In the genomic region with DNA sequence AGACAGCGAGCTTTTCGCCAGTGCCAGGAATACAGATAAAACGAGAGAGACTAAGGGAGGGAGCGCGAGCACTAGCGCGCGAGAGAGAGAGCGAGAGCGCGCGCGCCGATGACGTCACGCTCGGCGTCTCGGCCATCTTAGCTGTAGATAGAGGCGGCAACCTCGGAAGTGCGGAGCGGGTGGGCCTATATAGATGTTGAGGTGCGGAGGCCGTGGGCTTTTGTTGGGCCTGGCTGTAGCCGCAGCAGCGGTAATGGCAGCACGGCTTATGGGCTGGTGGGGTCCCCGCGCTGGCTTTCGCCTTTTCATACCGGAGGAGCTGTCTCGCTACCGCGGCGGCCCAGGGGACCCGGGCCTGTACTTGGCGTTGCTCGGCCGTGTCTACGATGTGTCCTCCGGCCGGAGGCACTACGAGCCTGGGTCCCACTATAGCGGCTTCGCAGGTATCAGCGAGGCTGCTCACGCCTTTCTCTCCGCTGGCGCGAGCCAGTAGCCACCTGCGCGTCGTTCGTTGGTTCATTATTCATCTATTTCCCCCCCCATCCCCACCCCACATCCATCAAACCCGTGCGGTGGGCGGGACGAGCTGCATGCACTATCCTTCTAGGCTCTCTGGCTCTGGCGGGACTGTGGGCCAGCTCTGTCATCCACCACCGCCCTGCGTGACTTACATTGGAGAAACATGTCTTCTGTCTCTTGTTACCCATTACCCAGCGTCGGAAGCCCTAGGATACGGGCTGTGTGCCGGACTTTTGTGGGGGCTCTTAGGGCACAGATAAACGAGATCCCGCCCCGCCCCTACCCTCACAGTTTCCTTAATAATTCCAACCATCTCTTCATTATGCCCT, we compare ENCODE assay signal across 1 cellular context.
TF ChIP-seq lines count a peak whose summit lies in the region.

No MANE protein-coding gene starts in this region.

TF ChIP-seq in HepG2, 621 proteins besides CTCF, POLR2A, EP300 and RAD21 (continued from another document and continues in another):
- peak; percentile 81 for TF ChIP-seq KLF6 (CRISPR knock-in tag; IDR thresholded peaks at IDR 0.05)
- 0 out of 2 replicates have a peak, but pooled peaks have one; percentile 25 for TF ChIP-seq ZNF331 (CRISPR knock-in tag; IDR thresholded peaks at IDR 0.05)
- TF ChIP-seq ZMYM3 (CRISPR knock-in tag; IDR thresholded peaks at IDR 0.05) = no peak
- TF ChIP-seq ZNF772 (CRISPR knock-in tag; IDR thresholded peaks at IDR 0.05) = peak; percentile 66; the same call in 1 of the 2 replicates
- TF ChIP-seq MBD4 (IDR thresholded peaks at IDR 0.05; ENCODE audit: borderline replicate concordance, low read length) = no peak
- TF ChIP-seq, protein P1, sequence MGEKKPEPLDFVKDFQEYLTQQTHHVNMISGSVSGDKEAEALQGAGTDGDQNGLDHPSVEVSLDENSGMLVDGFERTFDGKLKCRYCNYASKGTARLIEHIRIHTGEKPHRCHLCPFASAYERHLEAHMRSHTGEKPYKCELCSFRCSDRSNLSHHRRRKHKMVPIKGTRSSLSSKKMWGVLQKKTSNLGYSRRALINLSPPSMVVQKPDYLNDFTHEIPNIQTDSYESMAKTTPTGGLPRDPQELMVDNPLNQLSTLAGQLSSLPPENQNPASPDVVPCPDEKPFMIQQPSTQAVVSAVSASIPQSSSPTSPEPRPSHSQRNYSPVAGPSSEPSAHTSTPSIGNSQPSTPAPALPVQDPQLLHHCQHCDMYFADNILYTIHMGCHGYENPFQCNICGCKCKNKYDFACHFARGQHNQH (CRISPR knock-in tag; IDR thresholded peaks at IDR 0.05) = peak; percentile 42; the same call in 1 of the 2 replicates
- peak; percentile 63; the same call in 1 of the 2 replicates for TF ChIP-seq ZMAT3 (CRISPR knock-in tag; conservative IDR thresholded peaks at IDR 0.05)
- TF ChIP-seq ZNF766 (CRISPR knock-in tag; IDR thresholded peaks at IDR 0.05; ENCODE audit: borderline replicate concordance) = no peak
- TF ChIP-seq, protein P2, sequence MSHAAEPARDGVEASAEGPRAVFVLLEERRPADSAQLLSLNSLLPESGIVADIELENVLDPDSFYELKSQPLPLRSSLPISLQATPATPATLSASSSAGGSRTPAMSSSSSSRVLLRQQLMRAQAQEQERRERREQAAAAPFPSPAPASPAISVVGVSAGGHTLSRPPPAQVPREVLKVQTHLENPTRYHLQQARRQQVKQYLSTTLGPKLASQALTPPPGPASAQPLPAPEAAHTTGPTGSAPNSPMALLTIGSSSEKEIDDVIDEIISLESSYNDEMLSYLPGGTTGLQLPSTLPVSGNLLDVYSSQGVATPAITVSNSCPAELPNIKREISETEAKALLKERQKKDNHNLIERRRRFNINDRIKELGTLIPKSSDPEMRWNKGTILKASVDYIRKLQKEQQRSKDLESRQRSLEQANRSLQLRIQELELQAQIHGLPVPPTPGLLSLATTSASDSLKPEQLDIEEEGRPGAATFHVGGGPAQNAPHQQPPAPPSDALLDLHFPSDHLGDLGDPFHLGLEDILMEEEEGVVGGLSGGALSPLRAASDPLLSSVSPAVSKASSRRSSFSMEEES (CRISPR knock-in tag; IDR thresholded peaks at IDR 0.05) = no peak; the same call in 1 of the 2 replicates
- no peak for TF ChIP-seq HNRNPK (IDR thresholded peaks at IDR 0.05; ENCODE audit: low read depth, low read length, poor library complexity, severe bottlenecking)
- TF ChIP-seq, protein P3, sequence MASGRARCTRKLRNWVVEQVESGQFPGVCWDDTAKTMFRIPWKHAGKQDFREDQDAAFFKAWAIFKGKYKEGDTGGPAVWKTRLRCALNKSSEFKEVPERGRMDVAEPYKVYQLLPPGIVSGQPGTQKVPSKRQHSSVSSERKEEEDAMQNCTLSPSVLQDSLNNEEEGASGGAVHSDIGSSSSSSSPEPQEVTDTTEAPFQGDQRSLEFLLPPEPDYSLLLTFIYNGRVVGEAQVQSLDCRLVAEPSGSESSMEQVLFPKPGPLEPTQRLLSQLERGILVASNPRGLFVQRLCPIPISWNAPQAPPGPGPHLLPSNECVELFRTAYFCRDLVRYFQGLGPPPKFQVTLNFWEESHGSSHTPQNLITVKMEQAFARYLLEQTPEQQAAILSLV (CRISPR knock-in tag; IDR thresholded peaks at IDR 0.05; ENCODE audit: borderline replicate concordance) = no peak
- no peak for TF ChIP-seq ZNF619 (CRISPR knock-in tag; IDR thresholded peaks at IDR 0.05)
- no peak; the same call in none of the 2 replicates for TF ChIP-seq HNRNPL (IDR thresholded peaks at IDR 0.05; ENCODE audit: low read depth, low read length)
- TF ChIP-seq, protein P4, sequence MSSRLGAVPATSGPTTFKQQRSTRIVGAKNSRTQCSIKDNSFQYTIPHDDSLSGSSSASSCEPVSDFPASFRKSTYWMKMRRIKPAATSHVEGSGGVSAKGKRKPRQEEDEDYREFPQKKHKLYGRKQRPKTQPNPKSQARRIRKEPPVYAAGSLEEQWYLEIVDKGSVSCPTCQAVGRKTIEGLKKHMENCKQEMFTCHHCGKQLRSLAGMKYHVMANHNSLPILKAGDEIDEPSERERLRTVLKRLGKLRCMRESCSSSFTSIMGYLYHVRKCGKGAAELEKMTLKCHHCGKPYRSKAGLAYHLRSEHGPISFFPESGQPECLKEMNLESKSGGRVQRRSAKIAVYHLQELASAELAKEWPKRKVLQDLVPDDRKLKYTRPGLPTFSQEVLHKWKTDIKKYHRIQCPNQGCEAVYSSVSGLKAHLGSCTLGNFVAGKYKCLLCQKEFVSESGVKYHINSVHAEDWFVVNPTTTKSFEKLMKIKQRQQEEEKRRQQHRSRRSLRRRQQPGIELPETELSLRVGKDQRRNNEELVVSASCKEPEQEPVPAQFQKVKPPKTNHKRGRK (CRISPR knock-in tag; IDR thresholded peaks at IDR 0.05) = no peak
- TF ChIP-seq FOSL1 (CRISPR knock-in tag; IDR thresholded peaks at IDR 0.05; ENCODE audit: borderline replicate concordance) = no peak
- TF ChIP-seq, protein P5, sequence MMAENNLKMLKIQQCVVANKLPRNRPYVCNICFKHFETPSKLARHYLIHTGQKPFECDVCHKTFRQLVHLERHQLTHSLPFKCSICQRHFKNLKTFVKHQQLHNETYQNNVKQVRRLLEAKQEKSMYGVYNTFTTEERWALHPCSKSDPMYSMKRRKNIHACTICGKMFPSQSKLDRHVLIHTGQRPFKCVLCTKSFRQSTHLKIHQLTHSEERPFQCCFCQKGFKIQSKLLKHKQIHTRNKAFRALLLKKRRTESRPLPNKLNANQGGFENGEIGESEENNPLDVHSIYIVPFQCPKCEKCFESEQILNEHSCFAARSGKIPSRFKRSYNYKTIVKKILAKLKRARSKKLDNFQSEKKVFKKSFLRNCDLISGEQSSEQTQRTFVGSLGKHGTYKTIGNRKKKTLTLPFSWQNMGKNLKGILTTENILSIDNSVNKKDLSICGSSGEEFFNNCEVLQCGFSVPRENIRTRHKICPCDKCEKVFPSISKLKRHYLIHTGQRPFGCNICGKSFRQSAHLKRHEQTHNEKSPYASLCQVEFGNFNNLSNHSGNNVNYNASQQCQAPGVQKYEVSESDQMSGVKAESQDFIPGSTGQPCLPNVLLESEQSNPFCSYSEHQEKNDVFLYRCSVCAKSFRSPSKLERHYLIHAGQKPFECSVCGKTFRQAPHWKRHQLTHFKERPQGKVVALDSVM (CRISPR knock-in tag; IDR thresholded peaks at IDR 0.05) = no peak; the same call in 1 of the 2 replicates
- no peak for TF ChIP-seq IKZF1 (IDR thresholded peaks at IDR 0.05)
- TF ChIP-seq KLF9 (CRISPR knock-in tag; IDR thresholded peaks at IDR 0.05; ENCODE audit: low read depth) = no peak
- TF ChIP-seq, protein P6, sequence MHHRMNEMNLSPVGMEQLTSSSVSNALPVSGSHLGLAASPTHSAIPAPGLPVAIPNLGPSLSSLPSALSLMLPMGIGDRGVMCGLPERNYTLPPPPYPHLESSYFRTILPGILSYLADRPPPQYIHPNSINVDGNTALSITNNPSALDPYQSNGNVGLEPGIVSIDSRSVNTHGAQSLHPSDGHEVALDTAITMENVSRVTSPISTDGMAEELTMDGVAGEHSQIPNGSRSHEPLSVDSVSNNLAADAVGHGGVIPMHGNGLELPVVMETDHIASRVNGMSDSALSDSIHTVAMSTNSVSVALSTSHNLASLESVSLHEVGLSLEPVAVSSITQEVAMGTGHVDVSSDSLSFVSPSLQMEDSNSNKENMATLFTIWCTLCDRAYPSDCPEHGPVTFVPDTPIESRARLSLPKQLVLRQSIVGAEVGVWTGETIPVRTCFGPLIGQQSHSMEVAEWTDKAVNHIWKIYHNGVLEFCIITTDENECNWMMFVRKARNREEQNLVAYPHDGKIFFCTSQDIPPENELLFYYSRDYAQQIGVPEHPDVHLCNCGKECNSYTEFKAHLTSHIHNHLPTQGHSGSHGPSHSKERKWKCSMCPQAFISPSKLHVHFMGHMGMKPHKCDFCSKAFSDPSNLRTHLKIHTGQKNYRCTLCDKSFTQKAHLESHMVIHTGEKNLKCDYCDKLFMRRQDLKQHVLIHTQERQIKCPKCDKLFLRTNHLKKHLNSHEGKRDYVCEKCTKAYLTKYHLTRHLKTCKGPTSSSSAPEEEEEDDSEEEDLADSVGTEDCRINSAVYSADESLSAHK (CRISPR knock-in tag; IDR thresholded peaks at IDR 0.05; ENCODE audit: borderline replicate concordance) = no peak
- TF ChIP-seq ZNF224 (CRISPR knock-in tag; IDR thresholded peaks at IDR 0.05) = peak; percentile 71; the same call in 1 of the 2 replicates
- TF ChIP-seq, protein P7, sequence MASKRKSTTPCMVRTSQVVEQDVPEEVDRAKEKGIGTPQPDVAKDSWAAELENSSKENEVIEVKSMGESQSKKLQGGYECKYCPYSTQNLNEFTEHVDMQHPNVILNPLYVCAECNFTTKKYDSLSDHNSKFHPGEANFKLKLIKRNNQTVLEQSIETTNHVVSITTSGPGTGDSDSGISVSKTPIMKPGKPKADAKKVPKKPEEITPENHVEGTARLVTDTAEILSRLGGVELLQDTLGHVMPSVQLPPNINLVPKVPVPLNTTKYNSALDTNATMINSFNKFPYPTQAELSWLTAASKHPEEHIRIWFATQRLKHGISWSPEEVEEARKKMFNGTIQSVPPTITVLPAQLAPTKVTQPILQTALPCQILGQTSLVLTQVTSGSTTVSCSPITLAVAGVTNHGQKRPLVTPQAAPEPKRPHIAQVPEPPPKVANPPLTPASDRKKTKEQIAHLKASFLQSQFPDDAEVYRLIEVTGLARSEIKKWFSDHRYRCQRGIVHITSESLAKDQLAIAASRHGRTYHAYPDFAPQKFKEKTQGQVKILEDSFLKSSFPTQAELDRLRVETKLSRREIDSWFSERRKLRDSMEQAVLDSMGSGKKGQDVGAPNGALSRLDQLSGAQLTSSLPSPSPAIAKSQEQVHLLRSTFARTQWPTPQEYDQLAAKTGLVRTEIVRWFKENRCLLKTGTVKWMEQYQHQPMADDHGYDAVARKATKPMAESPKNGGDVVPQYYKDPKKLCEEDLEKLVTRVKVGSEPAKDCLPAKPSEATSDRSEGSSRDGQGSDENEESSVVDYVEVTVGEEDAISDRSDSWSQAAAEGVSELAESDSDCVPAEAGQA (IDR thresholded peaks at IDR 0.05; ENCODE audit: low read depth) = peak; percentile 99
- TF ChIP-seq, protein P7 (CRISPR knock-in tag; IDR thresholded peaks at IDR 0.05; ENCODE audit: borderline replicate concordance) = 0 out of 2 replicates have a peak, but pooled peaks have one; percentile 27
- TF ChIP-seq, protein P8, sequence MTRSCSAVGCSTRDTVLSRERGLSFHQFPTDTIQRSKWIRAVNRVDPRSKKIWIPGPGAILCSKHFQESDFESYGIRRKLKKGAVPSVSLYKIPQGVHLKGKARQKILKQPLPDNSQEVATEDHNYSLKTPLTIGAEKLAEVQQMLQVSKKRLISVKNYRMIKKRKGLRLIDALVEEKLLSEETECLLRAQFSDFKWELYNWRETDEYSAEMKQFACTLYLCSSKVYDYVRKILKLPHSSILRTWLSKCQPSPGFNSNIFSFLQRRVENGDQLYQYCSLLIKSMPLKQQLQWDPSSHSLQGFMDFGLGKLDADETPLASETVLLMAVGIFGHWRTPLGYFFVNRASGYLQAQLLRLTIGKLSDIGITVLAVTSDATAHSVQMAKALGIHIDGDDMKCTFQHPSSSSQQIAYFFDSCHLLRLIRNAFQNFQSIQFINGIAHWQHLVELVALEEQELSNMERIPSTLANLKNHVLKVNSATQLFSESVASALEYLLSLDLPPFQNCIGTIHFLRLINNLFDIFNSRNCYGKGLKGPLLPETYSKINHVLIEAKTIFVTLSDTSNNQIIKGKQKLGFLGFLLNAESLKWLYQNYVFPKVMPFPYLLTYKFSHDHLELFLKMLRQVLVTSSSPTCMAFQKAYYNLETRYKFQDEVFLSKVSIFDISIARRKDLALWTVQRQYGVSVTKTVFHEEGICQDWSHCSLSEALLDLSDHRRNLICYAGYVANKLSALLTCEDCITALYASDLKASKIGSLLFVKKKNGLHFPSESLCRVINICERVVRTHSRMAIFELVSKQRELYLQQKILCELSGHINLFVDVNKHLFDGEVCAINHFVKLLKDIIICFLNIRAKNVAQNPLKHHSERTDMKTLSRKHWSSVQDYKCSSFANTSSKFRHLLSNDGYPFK (CRISPR knock-in tag; IDR thresholded peaks at IDR 0.05; ENCODE audit: borderline replicate concordance) = peak; percentile 61; the same call in 1 of the 2 replicates
- no peak for TF ChIP-seq ZNF775 (CRISPR knock-in tag; IDR thresholded peaks at IDR 0.05; ENCODE audit: borderline replicate concordance)
- no peak for TF ChIP-seq ZKSCAN1 (IDR thresholded peaks at IDR 0.05; ENCODE audit: low read length)
- 0 out of 2 replicates have a peak, but pooled peaks have one; percentile 43 for TF ChIP-seq CBX5 (CRISPR knock-in tag; IDR thresholded peaks at IDR 0.05; ENCODE audit: borderline replicate concordance)
